ENCODE assay signal across 9 cellular contexts in genomic region chr15:75768526-75768925, GRCh38. TPM values are rescaled to one million over a fixed set of nuclear protein-coding genes. Genes with fewer than 3 reads are reported as not detected.
A peak's percentile ranks its signal among the peaks of the same experiment; 100 is the strongest.
DNase-seq lines count a peak whose midpoint lies in the region; ATAC-seq, FAIRE-seq and TF ChIP-seq lines count a peak whose summit lies in the region.
"Not testable (repeated sequence)": the region's sequence is repeated elsewhere in the genome, so short reads cannot be mapped to it uniquely, and the experiment has no call there.
"Had no signal": no experiment of that assay in that cellular context is flagged by ENCODE, and none has a peak within 500 bp of the region (broad histone marks: within the 10 kb centered on the region; RNA-seq: fewer than 3 reads in every experiment).

No MANE protein-coding gene starts in this region.

- not testable (repeated sequence) for H3K27me3 ChIP-seq in astrocyte (ENCODE audit: insufficient read depth, low read length); neuronal stem cell (ENCODE audit: control insufficient read depth in 3 of 3, insufficient read depth in 3 of 3, low read depth in 1 of 3, low read length in 3 of 3)

- H3K9ac ChIP-seq in astrocyte (ENCODE audit: low read length); neuronal stem cell (ENCODE audit: low read depth, low read length, poor library complexity): not testable (repeated sequence)

- not testable (repeated sequence) for H4K91ac ChIP-seq in neuronal stem cell (ENCODE audit: low read depth, low read length, poor library complexity)

- not testable (repeated sequence) for ATAC-seq in left lobe of liver, sciatic nerve

- not testable (repeated sequence) for H3K23ac ChIP-seq in neuronal stem cell (ENCODE audit: low read depth, low read length, poor library complexity)

- not testable (repeated sequence) for H3K4me3 ChIP-seq in astrocyte (ENCODE audit: insufficient read depth, low read depth, low read length); neuronal stem cell (ENCODE audit: low read length in 2 of 2)

- H3K4me1 ChIP-seq in astrocyte (ENCODE audit: insufficient read depth, low read length); neuronal stem cell (ENCODE audit: control insufficient read depth in 2 of 2, insufficient read depth in 1 of 2, low read depth in 1 of 2, low read length in 2 of 2): not testable (repeated sequence)

- FAIRE-seq in astrocyte (lab: Jason Lieb, UNC), result not testable (repeated sequence)

- H3K4me2 ChIP-seq in astrocyte (ENCODE audit: low read length); neuronal stem cell (ENCODE audit: insufficient read depth, low read length, poor library complexity, severe bottlenecking): not testable (repeated sequence)

- peak overlapping the region; percentile 92 for H4K8ac ChIP-seq in neuronal stem cell (ENCODE audit: low read depth, low read length)

- not testable (repeated sequence) for H3K36me3 ChIP-seq in astrocyte (ENCODE audit: insufficient read depth, low read length); neuronal stem cell (replicated peaks in 1 of 2; ENCODE audit: control insufficient read depth in 2 of 2, insufficient read depth in 2 of 2, low read length in 2 of 2)

- H3K27me3 Mint-ChIP-seq in astrocyte (ENCODE audit: low read depth, unreplicated experiment), result not testable (repeated sequence)

- not testable (repeated sequence) for H3K4ac ChIP-seq in neuronal stem cell (ENCODE audit: low read length)

- intact Hi-C loops in sciatic nerve (cut with DNase I), result not testable (repeated sequence)

- H3K9me3 Mint-ChIP-seq in astrocyte (ENCODE audit: unreplicated experiment), result not testable (repeated sequence)

- TF ChIP-seq CTCF in astrocyte (IDR thresholded peaks at IDR 0.05; ENCODE audit: insufficient read depth, low read depth, low read length), result not testable (repeated sequence)

- not testable (repeated sequence) for H2BK5ac ChIP-seq in neuronal stem cell (ENCODE audit: low read length)

- no CpG with 5 or more reads among the region's 3 CpGs for WGBS in neuronal stem cell (ENCODE audit: extremely low coverage in 2 of 2, insufficient read length in 2 of 2, insufficient replicate concordance in 1 of 2), 2 donors

- H2BK15ac ChIP-seq in neuronal stem cell (ENCODE audit: low read length), result not testable (repeated sequence)

- not testable (repeated sequence) for H3K79me2 ChIP-seq in astrocyte (ENCODE audit: insufficient read depth, low read length)

- not testable (repeated sequence) for H3K18ac ChIP-seq in neuronal stem cell (ENCODE audit: low read length)

- H3K27ac ChIP-seq in astrocyte (ENCODE audit: low read depth, low read length); neuronal stem cell (replicated peaks; ENCODE audit: low read length): not testable (repeated sequence)

- H3K4me1 Mint-ChIP-seq in astrocyte (ENCODE audit: low read depth, unreplicated experiment), result not testable (repeated sequence)

- not testable (repeated sequence) for H2BK12ac ChIP-seq in neuronal stem cell (ENCODE audit: low read length)

- H2AK5ac ChIP-seq in neuronal stem cell (ENCODE audit: low read depth, low read length), result peak overlapping the region; percentile 88

- peak overlapping the region; percentile 20 for H3K4me3 Mint-ChIP-seq in astrocyte (ENCODE audit: unreplicated experiment)

- H3K36me3 Mint-ChIP-seq in astrocyte (ENCODE audit: low read depth, unreplicated experiment), result not testable (repeated sequence)

- H2AFZ ChIP-seq in astrocyte (ENCODE audit: low read depth, low read length); neuronal stem cell (ENCODE audit: low read length): not testable (repeated sequence)

- H3K14ac ChIP-seq in neuronal stem cell (ENCODE audit: low read length), result peak overlapping the region; percentile 89

- not testable (repeated sequence) for H3K9me3 ChIP-seq in astrocyte (ENCODE audit: insufficient read depth, low read depth, low read length); neuronal stem cell (replicated peaks in 1 of 2; ENCODE audit: control insufficient read depth in 2 of 2, insufficient read depth in 1 of 2, low read depth in 1 of 2, low read length in 2 of 2)

- peak; percentile 30 for DNase-seq in activated CD8-positive, alpha-beta memory T cell treated with anti-CD3 and anti-CD28 coated beads for 24 hours
- DNase-seq in astrocyte (ENCODE audit: low read depth); neuronal stem cell (ENCODE audit: low spot score): not testable (repeated sequence)
- DNase-seq in left lobe of liver (ENCODE audit: low spot score) (peak; percentile 35), sciatic nerve (ENCODE audit: low spot score) (peak; percentile 31), ureter (ENCODE audit: low spot score) (peak; percentile 14)

- H2BK120ac ChIP-seq in neuronal stem cell (ENCODE audit: low read depth, low read length), result not testable (repeated sequence)

- not testable (repeated sequence) for H3K79me1 ChIP-seq in neuronal stem cell (ENCODE audit: low read depth, low read length)

- H4K20me1 ChIP-seq in astrocyte (ENCODE audit: insufficient read depth, low read length), result not testable (repeated sequence)

- H3K27ac Mint-ChIP-seq in astrocyte (ENCODE audit: unreplicated experiment), result not testable (repeated sequence)

RNA-seq across cellular contexts. Expression of gene CSPG4, which starts 55.9 kb away (rescaled TPM):
- total RNA-seq in astrocyte (26.9 and 47.8 TPM in 2 replicates), left lobe of liver (0.23 TPM), sciatic nerve (57.5 TPM), ureter (31.0 TPM)
- polyA plus RNA-seq in neuronal stem cell (2013, experiment 1 of 2), result 0.11 TPM
- polyA plus RNA-seq in neuronal stem cell (2013, experiment 2 of 2), result 0.10 TPM
- total RNA-seq: CD4-positive, alpha-beta T cell; CD8-positive, alpha-beta memory T cell had no signal
- polyA plus RNA-seq: CD14-positive monocyte; CD8-positive, alpha-beta memory T cell had no signal

Comparison
In these comparisons a context has a peak if more than half of its experiments do, and no peak if none do; other contexts are left out.
1. RNA of gene CSPG4, which starts 55.9 kb away (total RNA-seq): 57.5 TPM in sciatic nerve (single experiment), 31.0 TPM in ureter (single experiment) and 26.9 to 47.8 TPM in astrocyte; 0.23 TPM in left lobe of liver (single experiment); every median in the first group is over 10 times any median in the second.